ENCODE assay signal across 8 cellular contexts in genomic region chr5:119322948-119323629, GRCh38. TPM values are rescaled to one million over a fixed set of nuclear protein-coding genes. Genes with fewer than 3 reads are reported as not detected.
DNase-seq lines count a peak whose midpoint lies in the region; ATAC-seq and TF ChIP-seq lines count a peak whose summit lies in the region.

No MANE protein-coding gene starts in this region.

- peaks cover 94% of the 10 kb centered on the region for H3K4me1 Mint-ChIP-seq in activated CD8-positive, alpha-beta T cell treated with anti-CD3 and anti-CD28 coated beads for 36 hours (ENCODE audit: low read depth)

- peaks cover 42% of the 10 kb centered on the region for H3K36me3 Mint-ChIP-seq in activated CD8-positive, alpha-beta T cell treated with anti-CD3 and anti-CD28 coated beads for 36 hours (ENCODE audit: low read depth)

- intact Hi-C loops in activated CD8-positive, alpha-beta T cell treated with anti-CD3 and anti-CD28 coated beads for 36 hours (cut with micrococcal nuclease): no loop called here
- intact Hi-C loops in gastrocnemius medialis (cut with DNase I; ENCODE audit: low total_unique reads): no loop called here

- H3K9me3 Mint-ChIP-seq in activated CD8-positive, alpha-beta T cell treated with anti-CD3 and anti-CD28 coated beads for 36 hours: no peaks in the 10 kb centered on the region

- CTCF ChIA-PET in activated CD8-positive, alpha-beta T cell treated with anti-CD3 and anti-CD28 coated beads for 36 hours (lab: Charles Lee): interaction anchor here (0.8 to 3.1 kb wide), 6 partner anchors 8 to 88 kb away, joined by 3 to 18 read pairs (median 4); no protein-coding TSS in a partner anchor

- H3K4me3 Mint-ChIP-seq in activated CD8-positive, alpha-beta T cell treated with anti-CD3 and anti-CD28 coated beads for 36 hours: peak overlapping the region; percentile 58

- H3K4me3 ChIP-seq in neutrophil (ENCODE audit: low read depth in 1 of 2, low read length in 1 of 2): no peak overlapping the region
- H3K4me3 ChIP-seq in gastrocnemius medialis: no peak overlapping the region

- peaks cover 88 to 92% of the 10 kb centered on the region in 2 experiments for H3K4me1 ChIP-seq in neutrophil (ENCODE audit: control insufficient read depth in 1 of 2, insufficient read depth in 1 of 2, low read depth in 1 of 2, low read length in 1 of 2)
- peaks cover 0 to 5% of the 10 kb centered on the region in 2 donors for H3K4me1 ChIP-seq in gastrocnemius medialis

- H3K27ac Mint-ChIP-seq in activated CD8-positive, alpha-beta T cell treated with anti-CD3 and anti-CD28 coated beads for 36 hours: peak overlapping the region; percentile 96

- no peaks in the 10 kb centered on the region for H3K36me3 ChIP-seq in neutrophil
- H3K36me3 ChIP-seq in gastrocnemius medialis: no peaks in the 10 kb centered on the region

- DNase-seq in activated CD8-positive, alpha-beta T cell treated with anti-CD3 and anti-CD28 coated beads for 36 hours: peak; percentile 49
- DNase-seq in gastrocnemius medialis: no peak
- DNase-seq in COLO829 (ENCODE audit: low spot score): no peak
- DNase-seq in SW 1271 (lab: John Stamatoyannopoulos, UW): no peak
- no peak for DNase-seq in NCI-H82 treated with DMSO at 0.1 percent for 48 hours (lab: John Stamatoyannopoulos, UW; ENCODE audit: unreplicated experiment)

- no peak for TF ChIP-seq POLR2A in gastrocnemius medialis (IDR thresholded peaks at IDR 0.05)

- no peaks in the 10 kb centered on the region for H3K27me3 Mint-ChIP-seq in activated CD8-positive, alpha-beta T cell treated with anti-CD3 and anti-CD28 coated beads for 36 hours

- H3K27ac ChIP-seq in neutrophil (peak overlapping the region; percentile 64), gastrocnemius medialis (peak overlapping the region in 1 of 4 donors; percentile 50)

- POLR2A ChIA-PET in activated CD8-positive, alpha-beta T cell treated with anti-CD3 and anti-CD28 coated beads for 36 hours (lab: Charles Lee): interaction anchor here (0.9 to 2.1 kb wide), 7 partner anchors 8 to 33 kb away, joined by 3 to 9 read pairs (median 4); partner anchors contain the start of gene TNFAIP8

- no peak for TF ChIP-seq CTCF in activated CD8-positive, alpha-beta T cell treated with anti-CD3 and anti-CD28 coated beads for 36 hours (IDR thresholded peaks at IDR 0.05)
- TF ChIP-seq CTCF in neutrophil (IDR thresholded peaks at IDR 0.05): no peak
- no peak for TF ChIP-seq CTCF in gastrocnemius medialis (IDR thresholded peaks at IDR 0.05 in 4 of 5, conservative IDR thresholded peaks at IDR 0.05 in 1 of 5)

- no peaks in the 10 kb centered on the region for H3K9me3 ChIP-seq in neutrophil
- no peaks in the 10 kb centered on the region for H3K9me3 ChIP-seq in gastrocnemius medialis

- H3K27me3 ChIP-seq in neutrophil (no peaks in the 10 kb centered on the region), gastrocnemius medialis (no peaks in the 10 kb centered on the region)

- ATAC-seq in GM18858 (IDR thresholded peaks at IDR 0.05; ENCODE audit: unreplicated experiment): peak; percentile 29
- ATAC-seq in HG02885 (IDR thresholded peaks at IDR 0.05; ENCODE audit: poor library complexity, unreplicated experiment): peak; percentile 43
- peak; percentile 64 for ATAC-seq in activated CD8-positive, alpha-beta T cell treated with anti-CD3 and anti-CD28 coated beads for 36 hours
- ATAC-seq in gastrocnemius medialis: no peak

- in situ Hi-C loops in gastrocnemius medialis (cut with MboI; ENCODE audit: low sequenced_read_pairs in 4 of 4): no loop called here

RNA-seq across cellular contexts. Expression of gene TNFAIP8, which starts 32.7 kb away (rescaled TPM):
- total RNA-seq in activated CD8-positive, alpha-beta T cell treated with anti-CD3 and anti-CD28 coated beads for 36 hours: 100 to 1,000 TPM; 135 to 141 TPM
- total RNA-seq in gastrocnemius medialis: 1 to 10 TPM in 3 of 4 donors, under 1 TPM in 1; 0.20 to 5.8 (median 2.0) TPM

Comparison
In these comparisons a context has a peak if more than half of its experiments do, and no peak if none do; other contexts are left out.
1. ATAC-seq: peak in GM18858 (single experiment), HG02885 (single experiment) and activated CD8-positive, alpha-beta T cell treated with anti-CD3 and anti-CD28 coated beads for 36 hours (single experiment); none in gastrocnemius medialis (0 of 2).
2. RNA of gene TNFAIP8, which starts 32.7 kb away (total RNA-seq): 135 to 141 TPM in activated CD8-positive, alpha-beta T cell treated with anti-CD3 and anti-CD28 coated beads for 36 hours; 0.20 to 5.8 TPM in gastrocnemius medialis; every median in the first group is over 10 times any median in the second.